In genomic region chr5:151076616-151077015, GRCh38 we compare ENCODE assay signal across 14 cellular contexts. TPM values are rescaled to one million over a fixed set of nuclear protein-coding genes. Genes with fewer than 3 reads are reported as not detected.
DNase-seq lines count a peak whose midpoint lies in the region; ATAC-seq and TF ChIP-seq lines count a peak whose summit lies in the region.
"Had no signal": no experiment of that assay in that cellular context is flagged by ENCODE, and none has a peak within 500 bp of the region (broad histone marks: within the 10 kb centered on the region; RNA-seq: fewer than 3 reads in every experiment).

No MANE protein-coding gene starts in this region.

- no peaks in the 10 kb centered on the region for H3K27me3 ChIP-seq in CD8-positive, alpha-beta memory T cell (ENCODE audit: insufficient read depth, low read length, poor library complexity, severe bottlenecking)
- H3K27me3 ChIP-seq in Karpas-422 (ENCODE audit: low read length), result no peaks in the 10 kb centered on the region
- H3K27me3 ChIP-seq in effector memory CD4-positive, alpha-beta T cell (replicated peaks; ENCODE audit: control insufficient read depth, insufficient read depth, low read length, poor library complexity, severe bottlenecking), result no peaks in the 10 kb centered on the region
- no peaks in the 10 kb centered on the region for H3K27me3 ChIP-seq in gastrocnemius medialis
- no peaks in the 10 kb centered on the region for H3K27me3 ChIP-seq in sigmoid colon
- no peaks in the 10 kb centered on the region for H3K27me3 ChIP-seq in suprapubic skin

- WGBS in sigmoid colon, 2 donors, result 91 to 94% methylated on average over 6 of the region's 6 CpGs
- 92% methylated on average over 6 of the region's 6 CpGs for WGBS in suprapubic skin

- in situ Hi-C loops in gastrocnemius medialis (cut with MboI; ENCODE audit: low sequenced_read_pairs in 4 of 4), result no loop called here

- H3K4me3 ChIP-seq in CD8-positive, alpha-beta memory T cell (ENCODE audit: low read length), result no peak overlapping the region
- H3K4me3 ChIP-seq in Karpas-422 (ENCODE audit: low read length) (no peak overlapping the region), gastrocnemius medialis (no peak overlapping the region), sigmoid colon (no peak overlapping the region), suprapubic skin (no peak overlapping the region)
- peak overlapping the region; percentile 11 for H3K4me3 ChIP-seq in effector memory CD4-positive, alpha-beta T cell (ENCODE audit: insufficient read depth, low read depth, low read length, poor library complexity, severe bottlenecking)

- H3K4me1 Mint-ChIP-seq in CD8-positive, alpha-beta memory T cell, result peaks cover 73 to 86% (median 77%) of the 10 kb centered on the region in 3 donors

- intact Hi-C loops in gastrocnemius medialis (cut with DNase I; ENCODE audit: low total_unique reads), result no loop called here
- intact Hi-C loops in sigmoid colon (cut with DNase I), result no loop called here

- H4K20me1 ChIP-seq in Karpas-422 (ENCODE audit: insufficient read depth, low read depth, low read length), result peaks cover 18% of the 10 kb centered on the region; the same call in 1 of the 2 replicates

- no peak for ATAC-seq in gastrocnemius medialis
- ATAC-seq in HG02970 (IDR thresholded peaks at IDR 0.05; ENCODE audit: low FRiP score, unreplicated experiment), result no peak
- ATAC-seq: left cardiac atrium had no signal

- no peaks in the 10 kb centered on the region for H3K9me3 ChIP-seq in CD8-positive, alpha-beta memory T cell (ENCODE audit: low read length)
- H3K9me3 ChIP-seq in Karpas-422 (ENCODE audit: low read length), result no peaks in the 10 kb centered on the region
- no peaks in the 10 kb centered on the region for H3K9me3 ChIP-seq in effector memory CD4-positive, alpha-beta T cell (ENCODE audit: control insufficient read depth, low read length)
- no peaks in the 10 kb centered on the region for H3K9me3 ChIP-seq in gastrocnemius medialis
- no peaks in the 10 kb centered on the region for H3K9me3 ChIP-seq in sigmoid colon
- H3K9me3 ChIP-seq in suprapubic skin, result no peaks in the 10 kb centered on the region

- DNase-seq in CD8-positive, alpha-beta memory T cell, result no peak
- DNase-seq in Karpas-422 (no peak), gastrocnemius medialis (no peak), sigmoid colon (no peak), suprapubic skin (ENCODE audit: low spot score in 2 of 2) (no peak)
- no peak for DNase-seq in effector memory CD4-positive, alpha-beta T cell
- DNase-seq in stimulated activated CD4-positive, alpha-beta T cell treated with anti-CD3 and anti-CD28 coated beads, Interleukin-4, amount 100 ng/mL, for 4 hours, result no peak
- DNase-seq: activated CD4-positive, CD25-positive, alpha-beta regulatory T cell treated with anti-CD3 and anti-CD28 coated beads, Interleukin-2, amount 50 U/mL, for 72 hours; dermis blood vessel endothelial cell; H9; left cardiac atrium; NCI-H1694 treated with DMSO at 0.1 percent for 48 hours; NCI-H82 had no signal

- peaks cover 6 to 72% (median 25%) of the 10 kb centered on the region in 3 donors for H3K36me3 Mint-ChIP-seq in CD8-positive, alpha-beta memory T cell

- H3K27ac ChIP-seq in CD8-positive, alpha-beta memory T cell (ENCODE audit: low read depth, low read length), result no peak overlapping the region
- 0 out of 2 replicates have a peak overlapping the region, but pooled peaks have one; percentile 10 for H3K27ac ChIP-seq in Karpas-422 (ENCODE audit: low read length)
- H3K27ac ChIP-seq in effector memory CD4-positive, alpha-beta T cell (ENCODE audit: insufficient read depth, low read length, poor library complexity, severe bottlenecking), result no peak overlapping the region
- peak overlapping the region; percentile 67 to 100 (median 82) for H3K27ac ChIP-seq in gastrocnemius medialis
- H3K27ac ChIP-seq in sigmoid colon, result no peak overlapping the region
- H3K27ac ChIP-seq in suprapubic skin, result no peak overlapping the region

- H3K9ac ChIP-seq in Karpas-422 (ENCODE audit: low read length), result no peak overlapping the region

- H3K9me3 Mint-ChIP-seq in CD8-positive, alpha-beta memory T cell, result no peaks in the 10 kb centered on the region
- H3K9me3 Mint-ChIP-seq: H9 had no signal

- TF ChIP-seq EP300 in sigmoid colon (IDR thresholded peaks at IDR 0.05) (no peak), suprapubic skin (IDR thresholded peaks at IDR 0.05) (no peak)

- H3K4me2 ChIP-seq in Karpas-422 (ENCODE audit: low read depth, low read length, poor library complexity, severe bottlenecking), result no peak overlapping the region

- POLR2A ChIA-PET in CD8-positive, alpha-beta memory T cell (lab: Charles Lee), result no interaction called here

- H3K36me3 ChIP-seq in CD8-positive, alpha-beta memory T cell (ENCODE audit: insufficient read depth, low read length), result peaks cover 8% of the 10 kb centered on the region
- H3K36me3 ChIP-seq in Karpas-422 (ENCODE audit: insufficient read depth, low read length) (peaks cover 51% of the 10 kb centered on the region), gastrocnemius medialis (no peaks in the 10 kb centered on the region), sigmoid colon (no peaks in the 10 kb centered on the region), suprapubic skin (peaks cover 7% of the 10 kb centered on the region)
- H3K36me3 ChIP-seq in effector memory CD4-positive, alpha-beta T cell (ENCODE audit: control insufficient read depth, insufficient read depth, low read length), result peaks cover 23% of the 10 kb centered on the region

- no peaks in the 10 kb centered on the region for H3K27me3 Mint-ChIP-seq in CD8-positive, alpha-beta memory T cell

- peaks cover 62% of the 10 kb centered on the region for H3K4me1 ChIP-seq in CD8-positive, alpha-beta memory T cell (ENCODE audit: insufficient read depth, low read length)
- H3K4me1 ChIP-seq in Karpas-422 (ENCODE audit: low read length) (peaks cover 49% of the 10 kb centered on the region), gastrocnemius medialis (peaks cover 61 to 62% of the 10 kb centered on the region in 2 donors), sigmoid colon (peaks cover 0 to 45% (median 33%) of the 10 kb centered on the region in 4 donors), suprapubic skin (peaks cover 56% of the 10 kb centered on the region)
- H3K4me1 ChIP-seq in effector memory CD4-positive, alpha-beta T cell (ENCODE audit: control insufficient read depth, insufficient read depth, low read length, poor library complexity, severe bottlenecking), result peaks cover 43% of the 10 kb centered on the region

- TF ChIP-seq POLR2A in gastrocnemius medialis (IDR thresholded peaks at IDR 0.05) (no peak), sigmoid colon (IDR thresholded peaks at IDR 0.05) (no peak), suprapubic skin (IDR thresholded peaks at IDR 0.05) (no peak)

- TF ChIP-seq CTCF in gastrocnemius medialis (IDR thresholded peaks at IDR 0.05 in 4 of 5, conservative IDR thresholded peaks at IDR 0.05 in 1 of 5) (no peak), sigmoid colon (IDR thresholded peaks at IDR 0.05) (no peak), suprapubic skin (IDR thresholded peaks at IDR 0.05) (no peak)

- peak overlapping the region; percentile 73 to 99 (median 86) for H3K27ac Mint-ChIP-seq in CD8-positive, alpha-beta memory T cell
- H3K27ac Mint-ChIP-seq: H9 had no signal

- H3K4me3 Mint-ChIP-seq in CD8-positive, alpha-beta memory T cell, result peak overlapping the region; percentile 23 to 92 (median 83)
- H3K4me3 Mint-ChIP-seq: H9 had no signal

- peaks cover 96% of the 10 kb centered on the region for H3K79me2 ChIP-seq in Karpas-422 (ENCODE audit: low read length)

- H2AFZ ChIP-seq in Karpas-422 (ENCODE audit: low read length), result no peak overlapping the region

- CTCF ChIA-PET in CD8-positive, alpha-beta memory T cell (lab: Charles Lee), result interaction anchor here (1.3 to 1.8 kb wide), 2 partner anchors 14 to 39 kb away, joined by 3 to 14 read pairs; no protein-coding TSS in a partner anchor

- H3K9me2 ChIP-seq in Karpas-422 (replicated peaks; ENCODE audit: insufficient read depth, low read length), result no peaks in the 10 kb centered on the region

RNA-seq across cellular contexts. Expression of gene TNIP1, which starts 4.2 kb away (rescaled TPM):
- 100 to 1,000 TPM; 212 to 213 TPM for total RNA-seq in CD8-positive, alpha-beta memory T cell
- 62.4 TPM for polyA plus RNA-seq in CD8-positive, alpha-beta memory T cell
- 106 and 205 TPM in 2 replicates for total RNA-seq in Karpas-422 (2014; rRNA removed; shearing (Covaris generic); ENCODE audit: low replicate concordance)
- total RNA-seq in gastrocnemius medialis (100 to 1,000 TPM; 112 to 228 (median 188) TPM), sigmoid colon (10 to 100 TPM; 55.1 to 73.1 (median 62.8) TPM), suprapubic skin (10 to 100 TPM; 47.5 to 94.7 (median 70.9) TPM)
- 100 to 1,000 TPM; 153 to 210 (median 195) TPM for polyA plus RNA-seq in sigmoid colon

RNA-seq across cellular contexts. Expression of gene GPX3, which starts 56.2 kb away (rescaled TPM):
- not detected for total RNA-seq in CD8-positive, alpha-beta memory T cell
- 0.63 TPM for polyA plus RNA-seq in CD8-positive, alpha-beta memory T cell
- not detected in 2 replicates for total RNA-seq in Karpas-422 (2014; rRNA removed; shearing (Covaris generic); ENCODE audit: low replicate concordance)
- total RNA-seq in gastrocnemius medialis, result 1,000 to 10,000 TPM in 1 of 4 donors, 100 to 1,000 TPM in 3; 504 to 1,227 (median 655) TPM
- 1,000 to 10,000 TPM in 2 of 4 donors, 100 to 1,000 TPM in 2; 616 to 2,079 (median 918) TPM for total RNA-seq in sigmoid colon
- 1,000 to 10,000 TPM in 1 of 3 donors, 100 to 1,000 TPM in 1, 10 to 100 TPM in 1; 85.1 to 1,326 (median 302) TPM for polyA plus RNA-seq in sigmoid colon
- total RNA-seq in suprapubic skin, result 100 to 1,000 TPM; 242 to 601 (median 378) TPM

Comparison
In these comparisons a context has a peak if more than half of its experiments do, and no peak if none do; other contexts are left out.
1. H3K27ac ChIP-seq: peak in Karpas-422 (single experiment) and gastrocnemius medialis (4 of 4); none in CD8-positive, alpha-beta memory T cell (single experiment), effector memory CD4-positive, alpha-beta T cell (single experiment), sigmoid colon (0 of 4) and suprapubic skin (single experiment).
2. RNA of gene GPX3, which starts 56.2 kb away (total RNA-seq): 616 to 2,079 TPM in sigmoid colon, 504 to 1,227 TPM in gastrocnemius medialis and 242 to 601 TPM in suprapubic skin; not detected in CD8-positive, alpha-beta memory T cell and not detected in Karpas-422; every median in the first group is over 100 times any median in the second.